Comparison of ENCODE assay signal across 1 cellular context in genomic region chr4:77146426-77147399, GRCh38.
TF ChIP-seq lines count a peak whose summit lies in the region.

No MANE protein-coding gene starts in this region.

TF ChIP-seq in IMR-90, 13 proteins besides CTCF, POLR2A, EP300 and RAD21:
- TF ChIP-seq RCOR1 (IDR thresholded peaks at IDR 0.05; ENCODE audit: insufficient replicate concordance, low read length) (no peak), CEBPB (IDR thresholded peaks at IDR 0.05; ENCODE audit: low read depth, low read length) (peak; percentile 40; the same call in 1 of the 2 replicates), NFE2L2 (IDR thresholded peaks at IDR 0.05; ENCODE audit: low read depth, low read length) (no peak), CHD1 (IDR thresholded peaks at IDR 0.05; ENCODE audit: low read depth, low read length) (no peak), ELK1 (IDR thresholded peaks at IDR 0.05; ENCODE audit: borderline replicate concordance, low read depth, low read length) (no peak)
TF ChIP-seq in IMR-90: peak in this region for 1.
